In genomic region chr9:130536594-130537215, GRCh38 we compare ENCODE assay signal across 11 cellular contexts. TPM values are rescaled to one million over a fixed set of nuclear protein-coding genes. Genes with fewer than 3 reads are reported as not detected.
A peak's percentile ranks its signal among the peaks of the same experiment; 100 is the strongest.
DNase-seq lines count a peak whose midpoint lies in the region; ATAC-seq and TF ChIP-seq lines count a peak whose summit lies in the region.
"Had no signal": no experiment of that assay in that cellular context is flagged by ENCODE, and none has a peak within 500 bp of the region (broad histone marks: within the 10 kb centered on the region; RNA-seq: fewer than 3 reads in every experiment).

No MANE protein-coding gene starts in this region.

- H3K4me3 Mint-ChIP-seq in stimulated activated effector memory CD8-positive, alpha-beta T cell treated with anti-CD3 and anti-CD28 coated beads, Interleukin-12 subunit alpha, Interleukin-12 subunit beta, amount 100 ng/mL, for 72 hours = no peak overlapping the region

- TF ChIP-seq POLR2A in erythroblast (IDR thresholded peaks at IDR 0.05; ENCODE audit: low read length) = no peak

- H3K4me1 Mint-ChIP-seq in stimulated activated effector memory CD8-positive, alpha-beta T cell treated with anti-CD3 and anti-CD28 coated beads, Interleukin-12 subunit alpha, Interleukin-12 subunit beta, amount 100 ng/mL, for 72 hours = peaks cover 14% of the 10 kb centered on the region

- TF ChIP-seq CTCF in cardiac muscle cell (IDR thresholded peaks at IDR 0.05; ENCODE audit: low read depth, low read length) (no peak), RWPE2 (IDR thresholded peaks at IDR 0.05; ENCODE audit: poor library complexity, severe bottlenecking) (no peak)

- no peak overlapping the region for H3K27ac Mint-ChIP-seq in stimulated activated effector memory CD8-positive, alpha-beta T cell treated with anti-CD3 and anti-CD28 coated beads, Interleukin-12 subunit alpha, Interleukin-12 subunit beta, amount 100 ng/mL, for 72 hours

- H3K27ac ChIP-seq in cardiac muscle cell = peak overlapping the region; percentile 78
- no peak overlapping the region for H3K27ac ChIP-seq in RWPE2 (ENCODE audit: poor library complexity, severe bottlenecking)
- H3K27ac ChIP-seq: SK-N-MC had no signal

- no peak for ATAC-seq in left ventricle myocardium superior
- peak; percentile 9; the same call in 1 of the 3 replicates for ATAC-seq in RWPE2 (ENCODE audit: low read depth)
- ATAC-seq in stimulated activated effector memory CD8-positive, alpha-beta T cell treated with anti-CD3 and anti-CD28 coated beads, Interleukin-12 subunit alpha, Interleukin-12 subunit beta, amount 100 ng/mL, for 72 hours = peak; percentile 27
- no peak for ATAC-seq in HG03469 (IDR thresholded peaks at IDR 0.05; ENCODE audit: unreplicated experiment)
- ATAC-seq in HG02884 (IDR thresholded peaks at IDR 0.05; ENCODE audit: unreplicated experiment) = no peak

- H3K9me3 ChIP-seq in cardiac muscle cell (ENCODE audit: low read depth) (no peaks in the 10 kb centered on the region), RWPE2 (ENCODE audit: severe bottlenecking) (peaks cover 2% of the 10 kb centered on the region)
- H3K9me3 ChIP-seq: HAP-1 had no signal

- H3K4me1 ChIP-seq in cardiac muscle cell (ENCODE audit: low read depth) = peaks cover 21% of the 10 kb centered on the region
- peaks cover 36% of the 10 kb centered on the region for H3K4me1 ChIP-seq in RWPE2 (ENCODE audit: insufficient read depth, poor library complexity, severe bottlenecking)
- H3K4me1 ChIP-seq: HAP-1 had no signal

- H3K27me3 ChIP-seq in cardiac muscle cell (peaks cover 7% of the 10 kb centered on the region), RWPE2 (ENCODE audit: insufficient read depth, poor library complexity, severe bottlenecking) (no peaks in the 10 kb centered on the region)

- H3K36me3 Mint-ChIP-seq in stimulated activated effector memory CD8-positive, alpha-beta T cell treated with anti-CD3 and anti-CD28 coated beads, Interleukin-12 subunit alpha, Interleukin-12 subunit beta, amount 100 ng/mL, for 72 hours = no peaks in the 10 kb centered on the region

- H3K4me3 ChIP-seq in cardiac muscle cell (no peak overlapping the region), RWPE2 (ENCODE audit: severe bottlenecking) (no peak overlapping the region)
- H3K4me3 ChIP-seq: HAP-1 had no signal

- DNase-seq in cardiac muscle cell (ENCODE audit: low read depth in 1 of 2, low spot score in 1 of 2) (no peak), left ventricle myocardium superior (no peak), RWPE2 (ENCODE audit: low spot score) (no peak), erythroblast (lab: John Stamatoyannopoulos, UW) (peak; percentile 79 to 84), cerebellar cortex (ENCODE audit: low spot score) (no peak)
- DNase-seq in stimulated activated effector memory CD8-positive, alpha-beta T cell treated with anti-CD3 and anti-CD28 coated beads, Interleukin-12 subunit alpha, Interleukin-12 subunit beta, amount 100 ng/mL, for 72 hours (ENCODE audit: low spot score in 2 of 2) = no peak
- DNase-seq: NCI-H1048 had no signal

- intact Hi-C loops in left ventricle myocardium superior (cut with micrococcal nuclease) = no loop called here

- H3K36me3 ChIP-seq in cardiac muscle cell = no peaks in the 10 kb centered on the region
- no peaks in the 10 kb centered on the region for H3K36me3 ChIP-seq in RWPE2 (ENCODE audit: low read depth)
- H3K36me3 ChIP-seq: HAP-1 had no signal

- no peaks in the 10 kb centered on the region for H3K9me3 Mint-ChIP-seq in stimulated activated effector memory CD8-positive, alpha-beta T cell treated with anti-CD3 and anti-CD28 coated beads, Interleukin-12 subunit alpha, Interleukin-12 subunit beta, amount 100 ng/mL, for 72 hours

RNA-seq across cellular contexts. Expression of gene FUBP3, which starts 42.7 kb away (rescaled TPM):
- total RNA-seq in cardiac muscle cell (69.5 and 115 TPM in 2 replicates), left ventricle myocardium superior (24.1 TPM)
- 82.0 and 116 TPM in 2 replicates for polyA plus RNA-seq in cardiac muscle cell

Comparison
In these comparisons a context has a peak if more than half of its experiments do, and no peak if none do; other contexts are left out.
1. DNase-seq: peak in erythroblast (2 of 2); none in cardiac muscle cell (0 of 2), left ventricle myocardium superior (single experiment), RWPE2 (single experiment), stimulated activated effector memory CD8-positive, alpha-beta T cell treated with anti-CD3 and anti-CD28 coated beads, Interleukin-12 subunit alpha, Interleukin-12 subunit beta, amount 100 ng/mL, for 72 hours (0 of 2) and cerebellar cortex (single experiment).
2. ATAC-seq: peak in RWPE2 (single experiment) and stimulated activated effector memory CD8-positive, alpha-beta T cell treated with anti-CD3 and anti-CD28 coated beads, Interleukin-12 subunit alpha, Interleukin-12 subunit beta, amount 100 ng/mL, for 72 hours (single experiment); none in left ventricle myocardium superior (single experiment), HG03469 (single experiment) and HG02884 (single experiment).